In the genomic region with DNA sequence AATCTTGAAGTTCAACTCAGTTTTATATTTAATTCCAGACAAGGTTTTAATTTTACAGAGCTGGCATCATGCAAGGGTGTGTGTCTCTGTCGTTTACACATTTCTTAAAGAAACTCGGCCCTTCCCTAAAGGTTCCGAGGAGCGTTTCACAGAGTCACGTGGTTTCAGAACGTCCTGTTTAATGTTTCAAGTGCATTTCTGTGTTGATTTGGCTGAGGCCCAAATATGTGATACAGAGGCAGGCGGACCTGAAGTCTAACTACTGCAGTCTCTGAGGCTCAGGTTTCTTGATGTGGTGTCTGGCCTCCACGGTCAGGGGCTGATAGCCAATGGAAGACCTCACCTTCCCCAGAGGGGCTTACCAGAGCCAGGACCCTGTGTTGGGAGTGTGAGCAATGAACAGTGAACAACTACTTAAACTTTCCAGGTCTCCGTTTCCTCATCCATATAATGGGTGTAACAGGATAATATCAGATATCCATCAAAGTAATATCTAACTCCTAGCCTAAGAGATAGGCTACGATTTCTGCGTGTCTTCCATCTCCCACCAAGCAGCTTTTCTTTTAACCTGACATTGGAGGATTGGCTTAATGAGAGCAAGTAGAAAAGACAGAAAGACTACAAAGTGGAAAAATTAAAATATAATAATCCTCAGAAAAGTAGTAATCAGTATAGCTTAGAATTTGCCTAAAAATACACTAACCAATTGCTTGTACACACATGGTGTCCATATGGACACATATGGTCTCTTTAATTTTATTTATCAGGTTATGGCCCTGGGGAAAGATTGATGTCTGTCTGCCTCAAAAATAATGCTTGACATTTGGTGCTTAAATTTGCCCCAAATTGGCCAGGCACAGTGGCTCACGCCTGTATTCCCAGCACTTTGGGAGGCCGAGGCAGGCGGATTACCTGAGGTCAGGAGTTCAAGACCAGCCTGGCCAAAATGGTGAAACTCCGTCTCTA, we compare ENCODE assay signal across 8 cellular contexts. TPM values are rescaled to one million over a fixed set of nuclear protein-coding genes. Genes with fewer than 3 reads are reported as not detected.
DNase-seq lines count a peak whose midpoint lies in the region; ATAC-seq and TF ChIP-seq lines count a peak whose summit lies in the region.

No MANE protein-coding gene starts in this region.

- H2BK120ac ChIP-seq in neuronal stem cell (ENCODE audit: low read depth, low read length): no peak overlapping the region

- H2BK5ac ChIP-seq in neuronal stem cell (ENCODE audit: low read length): no peak overlapping the region

- no peak overlapping the region for H3K4ac ChIP-seq in neuronal stem cell (ENCODE audit: low read length)

- H3K27ac ChIP-seq in C4-2B: peak overlapping the region; percentile 18
- H3K27ac ChIP-seq in RWPE2 (ENCODE audit: poor library complexity, severe bottlenecking): no peak overlapping the region
- peak overlapping the region; percentile 99 for H3K27ac ChIP-seq in endodermal cell (ENCODE audit: low read depth, low read length)
- no peak overlapping the region for H3K27ac ChIP-seq in neuronal stem cell (replicated peaks; ENCODE audit: low read length)

- H3K23ac ChIP-seq in neuronal stem cell (ENCODE audit: low read depth, low read length, poor library complexity): no peak overlapping the region

- H3K4me3 Mint-ChIP-seq in HFFc6 (peak overlapping the region; percentile 91), endodermal cell (peak overlapping the region; percentile 66)

- no peaks in the 10 kb centered on the region for H3K79me1 ChIP-seq in neuronal stem cell (ENCODE audit: low read depth, low read length)

- peak overlapping the region; percentile 30 for H3K4me3 ChIP-seq in RWPE2 (ENCODE audit: severe bottlenecking)
- H3K4me3 ChIP-seq in endodermal cell (ENCODE audit: low read length): peak overlapping the region; percentile 88
- peak overlapping the region in 1 of 2 donors; percentile 60 for H3K4me3 ChIP-seq in neuronal stem cell (ENCODE audit: low read length in 2 of 2)

- H3K36me3 ChIP-seq in RWPE2 (ENCODE audit: low read depth): no peaks in the 10 kb centered on the region
- H3K36me3 ChIP-seq in endodermal cell (ENCODE audit: control insufficient read depth, insufficient read depth, low read length): no peaks in the 10 kb centered on the region
- no peaks in the 10 kb centered on the region for H3K36me3 ChIP-seq in neuronal stem cell (replicated peaks in 1 of 2; ENCODE audit: control insufficient read depth in 2 of 2, insufficient read depth in 2 of 2, low read length in 2 of 2)

- no peak overlapping the region for H2AK5ac ChIP-seq in neuronal stem cell (ENCODE audit: low read depth, low read length)

- H2AFZ ChIP-seq in neuronal stem cell (ENCODE audit: low read length): peak overlapping the region; percentile 90

- H3K18ac ChIP-seq in neuronal stem cell (ENCODE audit: low read length): no peak overlapping the region

- DNase-seq in HFFc6 (peak; percentile 44), RWPE2 (ENCODE audit: low spot score) (no peak), endodermal cell (no peak), neuronal stem cell (ENCODE audit: low spot score) (no peak), hepatic stellate cell (ENCODE audit: low spot score) (no peak)
- DNase-seq in stimulated activated CD4-positive, alpha-beta T cell treated with anti-CD3 and anti-CD28 coated beads, Interleukin-1b, Interleukin-23, amount 100 ng/mL, for 48 hours: no peak

- H3K27ac Mint-ChIP-seq in HFFc6 (peak overlapping the region; percentile 68), endodermal cell (no peak overlapping the region)

- H3K4me1 Mint-ChIP-seq in HFFc6 (ENCODE audit: low read depth): peaks cover 28% of the 10 kb centered on the region
- H3K4me1 Mint-ChIP-seq in endodermal cell: peaks cover 50% of the 10 kb centered on the region

- H3K27me3 Mint-ChIP-seq in HFFc6 (ENCODE audit: insufficient read depth): peaks cover 2% of the 10 kb centered on the region
- H3K27me3 Mint-ChIP-seq in endodermal cell (ENCODE audit: insufficient read depth): peaks cover 48% of the 10 kb centered on the region

- H3K9ac ChIP-seq in endodermal cell (ENCODE audit: extremely low read depth, low read length, poor library complexity, severe bottlenecking) (peak overlapping the region; percentile 61), neuronal stem cell (ENCODE audit: low read depth, low read length, poor library complexity) (no peak overlapping the region)

- 52 to 71% methylated on average over 6 to 15 of the region's 15 CpGs for WGBS in endodermal cell (ENCODE audit: insufficient coverage in 1 of 2, insufficient read length in 1 of 2), 2 experiments
- no CpG with 5 or more reads among the region's 15 CpGs for WGBS in neuronal stem cell (ENCODE audit: extremely low coverage in 2 of 2, insufficient read length in 2 of 2, insufficient replicate concordance in 1 of 2), 2 donors

- H4K91ac ChIP-seq in neuronal stem cell (ENCODE audit: low read depth, low read length, poor library complexity): no peak overlapping the region

- H2BK12ac ChIP-seq in neuronal stem cell (ENCODE audit: low read length): no peak overlapping the region

- no peak overlapping the region for H4K8ac ChIP-seq in neuronal stem cell (ENCODE audit: low read depth, low read length)

- H3K27me3 ChIP-seq in RWPE2 (ENCODE audit: insufficient read depth, poor library complexity, severe bottlenecking): peaks cover 23% of the 10 kb centered on the region
- H3K27me3 ChIP-seq in endodermal cell (ENCODE audit: control insufficient read depth, insufficient read depth, low read length, poor library complexity, severe bottlenecking): no peaks in the 10 kb centered on the region
- H3K27me3 ChIP-seq in neuronal stem cell (ENCODE audit: control insufficient read depth in 3 of 3, insufficient read depth in 3 of 3, low read depth in 1 of 3, low read length in 3 of 3): peaks cover 0 to 32% (median 4%) of the 10 kb centered on the region in 3 experiments

- H3K4me1 ChIP-seq in RWPE2 (ENCODE audit: insufficient read depth, poor library complexity, severe bottlenecking) (peaks cover 10% of the 10 kb centered on the region), endodermal cell (ENCODE audit: control insufficient read depth, insufficient read depth, low read length) (peaks cover 25% of the 10 kb centered on the region), neuronal stem cell (ENCODE audit: control insufficient read depth in 2 of 2, insufficient read depth in 1 of 2, low read depth in 1 of 2, low read length in 2 of 2) (peaks cover 14% of the 10 kb centered on the region in 2 donors)

- ATAC-seq in RWPE2 (ENCODE audit: low read depth): peak; percentile 52
- ATAC-seq in GM19467 (IDR thresholded peaks at IDR 0.05; ENCODE audit: unreplicated experiment): no peak

- no peak overlapping the region for H3K14ac ChIP-seq in neuronal stem cell (ENCODE audit: low read length)

- no peak overlapping the region for H3K4me2 ChIP-seq in neuronal stem cell (ENCODE audit: insufficient read depth, low read length, poor library complexity, severe bottlenecking)

- no peak overlapping the region for H2BK15ac ChIP-seq in neuronal stem cell (ENCODE audit: low read length)

- H3K9me3 Mint-ChIP-seq in HFFc6 (no peaks in the 10 kb centered on the region), endodermal cell (no peaks in the 10 kb centered on the region)

- no peaks in the 10 kb centered on the region for H3K36me3 Mint-ChIP-seq in HFFc6 (ENCODE audit: low read depth)
- H3K36me3 Mint-ChIP-seq in endodermal cell (ENCODE audit: low read depth): no peaks in the 10 kb centered on the region

- TF ChIP-seq CTCF in C4-2B (conservative IDR thresholded peaks at IDR 0.05): no peak
- no peak for TF ChIP-seq CTCF in HFFc6 (IDR thresholded peaks at IDR 0.05)
- no peak for TF ChIP-seq CTCF in RWPE2 (IDR thresholded peaks at IDR 0.05; ENCODE audit: poor library complexity, severe bottlenecking)
- TF ChIP-seq CTCF in endodermal cell (conservative IDR thresholded peaks at IDR 0.05): no peak

- H3K9me3 ChIP-seq in RWPE2 (ENCODE audit: severe bottlenecking): no peaks in the 10 kb centered on the region
- H3K9me3 ChIP-seq in endodermal cell (ENCODE audit: control insufficient read depth, low read length): no peaks in the 10 kb centered on the region
- H3K9me3 ChIP-seq in neuronal stem cell (replicated peaks in 1 of 2; ENCODE audit: control insufficient read depth in 2 of 2, insufficient read depth in 1 of 2, low read depth in 1 of 2, low read length in 2 of 2): no peaks in the 10 kb centered on the region

RNA-seq across cellular contexts. Expression of a gene that starts 50.0 kb away (rescaled TPM):
- 10 to 100 TPM; 32.3 to 39.6 (median 34.9) TPM for total RNA-seq in HFFc6 (2021; fragmentation: NEBNext Ultra II Directional; extraction: Animal tissue kit (Norgen Biotek cat#: 25700))
- total RNA-seq in endodermal cell: 10 to 100 TPM; 31.8 to 56.1 TPM
- 83.8 TPM for polyA plus RNA-seq in endodermal cell (2013, experiment 1 of 2)
- polyA plus RNA-seq in endodermal cell (2013, experiment 2 of 2): 72.7 TPM
- polyA plus RNA-seq in neuronal stem cell (2013, experiment 1 of 2): 33.1 TPM
- polyA plus RNA-seq in neuronal stem cell (2013, experiment 2 of 2): 34.5 TPM

Comparison
In these comparisons a context has a peak if more than half of its experiments do, and no peak if none do; other contexts are left out.
1. H3K27ac ChIP-seq: peak in C4-2B (single experiment) and endodermal cell (single experiment); none in RWPE2 (single experiment) and neuronal stem cell (single experiment).